In the genomic region with DNA sequence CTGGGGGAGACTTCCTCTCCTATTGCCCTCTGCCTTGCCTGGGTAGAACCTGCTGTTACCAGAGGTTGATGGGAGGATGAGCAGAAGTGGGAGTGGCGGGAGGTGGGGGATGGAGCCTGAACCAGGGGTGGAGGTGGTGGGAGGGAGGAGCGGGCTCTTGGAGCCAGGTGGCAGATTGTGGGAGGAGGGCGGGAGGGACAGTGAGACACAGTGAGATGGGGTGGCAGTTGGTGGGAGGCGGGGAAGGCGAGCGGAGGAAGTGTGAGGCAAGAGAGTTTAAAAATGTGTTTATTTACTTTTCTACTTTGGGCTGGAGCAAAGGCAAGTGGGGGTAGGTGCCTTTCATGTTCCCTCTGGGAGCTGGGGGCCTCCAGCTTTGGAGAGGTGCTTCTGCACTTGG, we compare ENCODE assay signal across 16 cellular contexts.
DNase-seq lines count a peak whose midpoint lies in the region; ATAC-seq and TF ChIP-seq lines count a peak whose summit lies in the region.
"Had no signal": no experiment of that assay in that cellular context is flagged by ENCODE, and none has a peak within 500 bp of the region (broad histone marks: within the 10 kb centered on the region; RNA-seq: fewer than 3 reads in every experiment).

No MANE protein-coding gene starts in this region.

- no peak overlapping the region for H3K4me3 ChIP-seq in NB4 (ENCODE audit: low read depth, low read length)
- H3K4me3 ChIP-seq in mesenchymal stem cell (ENCODE audit: insufficient read depth in 1 of 2, low read depth in 1 of 2, low read length in 2 of 2), result no peak overlapping the region
- H3K4me3 ChIP-seq: gastroesophageal sphincter, uterus had no signal

- DNase-seq in DMS153 (lab: John Stamatoyannopoulos, UW) (peak; percentile 75), NB4 (ENCODE audit: low read depth) (peak; percentile 4), SHP77 (lab: John Stamatoyannopoulos, UW) (peak; percentile 66 to 75), mesenchymal stem cell (no peak), nucleus accumbens (lab: John Stamatoyannopoulos, UW) (no peak)
- DNase-seq in T-helper 2 cell treated with Interferon-gamma antibody and Interleukin-4, amounts not matched to agents 5 μg/mL and 100 μg/mL, for 36 hours (ENCODE audit: low spot score), result no peak
- DNase-seq in stimulated activated CD4-positive, alpha-beta T cell treated with anti-CD3 and anti-CD28 coated beads, Interleukin-1b, Interleukin-23, amount 100 ng/mL, for 48 hours, result no peak
- DNase-seq: activated CD8-positive, alpha-beta memory T cell treated with anti-CD3 and anti-CD28 coated beads, Interleukin-2, amount 10 ng/mL, durations not matched to agents 7 days and 5 days; activated naive CD4-positive, alpha-beta T cell treated with Interleukin-2 at 50 U/mL for 16 hours; H9; NCI-H1092 treated with DMSO at 0.1 percent for 48 hours; uterus had no signal

- TF ChIP-seq CTCF in NB4 (IDR thresholded peaks at IDR 0.05; ENCODE audit: low read depth, low read length), result no peak

- H3K27me3 ChIP-seq in mesenchymal stem cell (ENCODE audit: control insufficient read depth in 1 of 2, insufficient read depth in 1 of 2, low read length in 2 of 2), result peaks cover 0 to 52% of the 10 kb centered on the region in 2 experiments
- H3K27me3 ChIP-seq: uterus had no signal

- H2AFZ ChIP-seq in mesenchymal stem cell (ENCODE audit: low read depth, low read length), result no peak overlapping the region

- H3K36me3 ChIP-seq in mesenchymal stem cell (ENCODE audit: control insufficient read depth in 1 of 2, insufficient read depth in 2 of 2, low read depth in 1 of 2, low read length in 2 of 2), result peaks cover 0 to 3% of the 10 kb centered on the region in 2 experiments
- H3K36me3 ChIP-seq: gastroesophageal sphincter, uterus had no signal

- no peaks in the 10 kb centered on the region for H3K9me3 ChIP-seq in mesenchymal stem cell (ENCODE audit: control insufficient read depth, low read length)
- H3K9me3 ChIP-seq: gastroesophageal sphincter, uterus had no signal

- H3K27ac ChIP-seq in mesenchymal stem cell (ENCODE audit: low read length, poor library complexity, severe bottlenecking), result no peak overlapping the region
- H3K27ac ChIP-seq: gastroesophageal sphincter, uterus had no signal

- H2BK12ac ChIP-seq in mesenchymal stem cell (ENCODE audit: low read length in 2 of 2), result peak overlapping the region; percentile 15 to 88

- no peak overlapping the region for H2BK15ac ChIP-seq in mesenchymal stem cell (ENCODE audit: low read depth, poor library complexity, severe bottlenecking)

- no peak overlapping the region for H3K27ac Mint-ChIP-seq in T-helper 2 cell treated with Interferon-gamma antibody and Interleukin-4, amounts not matched to agents 5 μg/mL and 100 μg/mL, for 36 hours
- H3K27ac Mint-ChIP-seq: activated CD8-positive, alpha-beta memory T cell treated with anti-CD3 and anti-CD28 coated beads, Interleukin-2, amount 10 ng/mL, durations not matched to agents 7 days and 5 days; B cell; WTC11 had no signal

- H2BK120ac ChIP-seq in mesenchymal stem cell (ENCODE audit: low read depth, low read length), result no peak overlapping the region

- peak overlapping the region in 1 of 2 experiments; percentile 64 for H3K4ac ChIP-seq in mesenchymal stem cell (ENCODE audit: low read depth in 1 of 2, low read length in 2 of 2)

- H3K4me3 Mint-ChIP-seq in T-helper 2 cell treated with Interferon-gamma antibody and Interleukin-4, amounts not matched to agents 5 μg/mL and 100 μg/mL, for 36 hours, result no peak overlapping the region
- H3K4me3 Mint-ChIP-seq: activated CD8-positive, alpha-beta memory T cell treated with anti-CD3 and anti-CD28 coated beads, Interleukin-2, amount 10 ng/mL, durations not matched to agents 7 days and 5 days; B cell; H9; WTC11 had no signal

- TF ChIP-seq POLR2A in NB4 (IDR thresholded peaks at IDR 0.05; ENCODE audit: extremely low read depth, insufficient read length), result no peak

- H3K4me1 Mint-ChIP-seq in T-helper 2 cell treated with Interferon-gamma antibody and Interleukin-4, amounts not matched to agents 5 μg/mL and 100 μg/mL, for 36 hours (ENCODE audit: low read depth), result no peaks in the 10 kb centered on the region
- H3K4me1 Mint-ChIP-seq: activated CD8-positive, alpha-beta memory T cell treated with anti-CD3 and anti-CD28 coated beads, Interleukin-2, amount 10 ng/mL, durations not matched to agents 7 days and 5 days; B cell had no signal

- H3K4me1 ChIP-seq in mesenchymal stem cell (ENCODE audit: control insufficient read depth, insufficient read depth, low read depth, low read length), result peaks cover 14% of the 10 kb centered on the region
- H3K4me1 ChIP-seq: gastroesophageal sphincter, uterus had no signal

- H3K79me1 ChIP-seq in mesenchymal stem cell (replicated peaks; ENCODE audit: low read length, poor library complexity, severe bottlenecking), result peaks cover 2% of the 10 kb centered on the region

- no peaks in the 10 kb centered on the region for H3K36me3 Mint-ChIP-seq in T-helper 2 cell treated with Interferon-gamma antibody and Interleukin-4, amounts not matched to agents 5 μg/mL and 100 μg/mL, for 36 hours (ENCODE audit: low read depth)
- H3K36me3 Mint-ChIP-seq: activated CD8-positive, alpha-beta memory T cell treated with anti-CD3 and anti-CD28 coated beads, Interleukin-2, amount 10 ng/mL, durations not matched to agents 7 days and 5 days; WTC11 had no signal

- peak overlapping the region in 1 of 2 experiments; percentile 37 for H3K23ac ChIP-seq in mesenchymal stem cell (ENCODE audit: low read length in 2 of 2)

- no peak for ATAC-seq in esophagus mucosa
- ATAC-seq: activated CD8-positive, alpha-beta memory T cell treated with anti-CD3 and anti-CD28 coated beads, Interleukin-2, amount 10 ng/mL, durations not matched to agents 7 days and 5 days; gastroesophageal sphincter; WTC11 had no signal

- no peak overlapping the region for H3K9ac ChIP-seq in mesenchymal stem cell (ENCODE audit: low read length)

- peak overlapping the region in 1 of 2 experiments; percentile 30 for H3K14ac ChIP-seq in mesenchymal stem cell (ENCODE audit: low read length in 2 of 2)

- no peak overlapping the region for H2BK5ac ChIP-seq in mesenchymal stem cell (ENCODE audit: low read depth, low read length, poor library complexity, severe bottlenecking)

- no peaks in the 10 kb centered on the region for H3K27me3 Mint-ChIP-seq in T-helper 2 cell treated with Interferon-gamma antibody and Interleukin-4, amounts not matched to agents 5 μg/mL and 100 μg/mL, for 36 hours (ENCODE audit: low read depth)

- peak overlapping the region in 1 of 2 experiments; percentile 63 for H3K18ac ChIP-seq in mesenchymal stem cell (ENCODE audit: low read depth in 1 of 2, low read length in 2 of 2)

- H3K9me3 Mint-ChIP-seq in T-helper 2 cell treated with Interferon-gamma antibody and Interleukin-4, amounts not matched to agents 5 μg/mL and 100 μg/mL, for 36 hours, result no peaks in the 10 kb centered on the region
- H3K9me3 Mint-ChIP-seq: WTC11 had no signal

- peak overlapping the region; percentile 21 for H4K91ac ChIP-seq in mesenchymal stem cell (ENCODE audit: low read length)

- H4K8ac ChIP-seq in mesenchymal stem cell (ENCODE audit: low read length), result peak overlapping the region; percentile 33

- 57% methylated on average over 6 of the region's 6 CpGs for whole genome bisulfite sequencing in mesenchymal stem cell

- H2AK5ac ChIP-seq in mesenchymal stem cell (ENCODE audit: low read length, severe bottlenecking), result peak overlapping the region; percentile 63

- H3K4me2 ChIP-seq in mesenchymal stem cell (ENCODE audit: low read length, poor library complexity, severe bottlenecking), result no peak overlapping the region

Comparison
In these comparisons a context has a peak if more than half of its experiments do, and no peak if none do; other contexts are left out.
1. DNase-seq: peak in DMS153 (single experiment), NB4 (single experiment) and SHP77 (2 of 2); none in mesenchymal stem cell (single experiment), T-helper 2 cell treated with Interferon-gamma antibody and Interleukin-4, amounts not matched to agents 5 μg/mL and 100 μg/mL, for 36 hours (single experiment), stimulated activated CD4-positive, alpha-beta T cell treated with anti-CD3 and anti-CD28 coated beads, Interleukin-1b, Interleukin-23, amount 100 ng/mL, for 48 hours (single experiment) and nucleus accumbens (0 of 56).